In genomic region chr5:116436674-116437350, GRCh38 we compare ENCODE assay signal across 19 cellular contexts.
"Had no signal": no experiment of that assay in that cellular context is flagged by ENCODE, and none has a peak within 500 bp of the region (broad histone marks: within the 10 kb centered on the region; RNA-seq: fewer than 3 reads in every experiment).

No MANE protein-coding gene starts in this region.

- H3K4me3 Mint-ChIP-seq: natural killer cell treated with Interleukin-12 subunit alpha and Interleukin-12 subunit beta and Interleukin-15 and Interleukin-18, amount 100 ng/mL, for 72 hours; stimulated activated naive B cell treated with anti-CD40 and anti-IgM and Interleukin-4, amounts not matched to agents 10 μg/mL and 1 μg/mL and 100 μg/mL, for 72 hours; T-helper 17 cell had no signal

- ATAC-seq: activated CD4-positive, CD25-positive, alpha-beta regulatory T cell treated with anti-CD3 and anti-CD28 coated beads, Interleukin-2, amount 50 U/mL, for 24 hours; activated naive CD4-positive, alpha-beta T cell treated with anti-CD3 and anti-CD28 coated beads, Interleukin-2, amount 50 U/mL, for 72 hours; sciatic nerve; stimulated activated naive B cell treated with anti-CD40 and anti-IgM and Interleukin-4, amounts not matched to agents 10 μg/mL and 1 μg/mL and 100 μg/mL, for 72 hours; T-helper 17 cell had no signal

- H3K4me1 ChIP-seq: spleen, uterus had no signal

- H3K27me3 ChIP-seq: brain microvascular endothelial cell, spleen, uterus had no signal

- FAIRE-seq: TTC549 had no signal

- H3K36me3 Mint-ChIP-seq: natural killer cell treated with Interleukin-12 subunit alpha and Interleukin-12 subunit beta and Interleukin-15 and Interleukin-18, amount 100 ng/mL, for 72 hours had no signal

- H3K9me3 ChIP-seq: spleen, uterus had no signal

- H3K4me1 Mint-ChIP-seq: T-helper 17 cell had no signal

- H3K36me3 ChIP-seq: brain microvascular endothelial cell, uterus had no signal

- H3K4me3 ChIP-seq: spleen, uterus had no signal

- H3K27ac ChIP-seq: brain microvascular endothelial cell, spleen, uterus had no signal

- H3K9me3 Mint-ChIP-seq: activated naive CD4-positive, alpha-beta T cell treated with anti-CD3 and anti-CD28 coated beads, Interleukin-2, amount 50 U/mL, for 72 hours; natural killer cell treated with Interleukin-12 subunit alpha and Interleukin-12 subunit beta and Interleukin-15 and Interleukin-18, amount 100 ng/mL, for 72 hours had no signal

- H3K27me3 Mint-ChIP-seq: natural killer cell treated with Interleukin-12 subunit alpha and Interleukin-12 subunit beta and Interleukin-15 and Interleukin-18, amount 100 ng/mL, for 72 hours; progenitor cell of endocrine pancreas; stimulated activated naive B cell treated with anti-CD40 and anti-IgM and Interleukin-4, amounts not matched to agents 10 μg/mL and 1 μg/mL and 100 μg/mL, for 72 hours; T-helper 17 cell had no signal

- DNase-seq: activated CD4-positive, alpha-beta T cell treated with anti-CD3 and anti-CD28 coated beads, Interleukin-2, amount 50 U/mL, for 4 hours; activated effector memory CD4-positive, alpha-beta T cell treated with Interleukin-2 at 50 U/mL for 16 hours; activated T-cell treated with anti-CD3 and anti-CD28 coated beads, Interleukin-2, amount 50 U/mL, for 1 hour; amniotic stem cell; brain microvascular endothelial cell; effector CD8-positive, alpha-beta T cell; mesenchymal stem cell; nucleus accumbens; spleen; stimulated activated CD4-positive, alpha-beta T cell treated with anti-CD3 and anti-CD28 coated beads, Interleukin-2, amount 100 ng/mL, for 24 hours; stimulated activated naive B cell treated with anti-CD40 and anti-IgM and Interleukin-4, amounts not matched to agents 10 μg/mL and 1 μg/mL and 100 μg/mL, for 72 hours; T-helper 17 cell; uterus had no signal
